In the genomic region with DNA sequence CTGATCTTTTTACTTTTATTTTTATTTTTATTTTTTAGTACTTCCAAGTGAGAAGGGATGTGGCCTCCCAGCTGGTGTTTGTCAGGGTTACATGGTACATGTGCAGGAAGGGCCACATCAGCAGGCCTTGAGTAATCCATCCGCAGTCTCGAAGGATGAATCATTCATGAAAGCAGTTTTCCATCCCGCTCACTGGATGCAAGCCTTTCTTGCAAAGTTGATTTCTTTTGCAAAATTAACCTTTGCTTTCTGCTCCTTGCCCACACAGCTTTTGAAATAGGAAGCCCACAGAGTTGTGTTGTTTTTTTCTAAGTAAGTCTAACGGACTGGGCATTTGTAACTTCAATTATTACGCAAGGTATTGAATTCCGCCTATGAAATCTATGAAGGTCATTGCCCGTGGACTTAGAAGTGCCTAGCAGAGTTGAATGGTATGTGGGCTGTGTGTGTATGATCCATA, we compare ENCODE assay signal across 1 cellular context.
A peak's percentile ranks its signal among the peaks of the same experiment; 100 is the strongest.
TF ChIP-seq lines count a peak whose summit lies in the region.

No MANE protein-coding gene starts in this region.

TF ChIP-seq in IMR-90, 13 proteins besides CTCF, POLR2A, EP300 and RAD21:
- peak; percentile 90 for TF ChIP-seq FOS (IDR thresholded peaks at IDR 0.05; ENCODE audit: low read depth, low read length)
- TF ChIP-seq SMC3 (IDR thresholded peaks at IDR 0.05; ENCODE audit: low read depth, low read length): peak; percentile 32; the same call in 1 of the 2 replicates
- 0 out of 2 replicates have a peak, but pooled peaks have one; percentile 56 for TF ChIP-seq CHD1 (IDR thresholded peaks at IDR 0.05; ENCODE audit: low read depth, low read length)
- peak; percentile 82 for TF ChIP-seq RCOR1 (IDR thresholded peaks at IDR 0.05; ENCODE audit: insufficient replicate concordance, low read length)
- no peak for TF ChIP-seq MAZ (IDR thresholded peaks at IDR 0.05; ENCODE audit: borderline replicate concordance, low read depth, low read length)
- TF ChIP-seq, protein P1, sequence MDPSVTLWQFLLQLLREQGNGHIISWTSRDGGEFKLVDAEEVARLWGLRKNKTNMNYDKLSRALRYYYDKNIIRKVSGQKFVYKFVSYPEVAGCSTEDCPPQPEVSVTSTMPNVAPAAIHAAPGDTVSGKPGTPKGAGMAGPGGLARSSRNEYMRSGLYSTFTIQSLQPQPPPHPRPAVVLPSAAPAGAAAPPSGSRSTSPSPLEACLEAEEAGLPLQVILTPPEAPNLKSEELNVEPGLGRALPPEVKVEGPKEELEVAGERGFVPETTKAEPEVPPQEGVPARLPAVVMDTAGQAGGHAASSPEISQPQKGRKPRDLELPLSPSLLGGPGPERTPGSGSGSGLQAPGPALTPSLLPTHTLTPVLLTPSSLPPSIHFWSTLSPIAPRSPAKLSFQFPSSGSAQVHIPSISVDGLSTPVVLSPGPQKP (IDR thresholded peaks at IDR 0.05; ENCODE audit: borderline replicate concordance, low read depth, low read length): no peak
- peak; percentile 45; the same call in 1 of the 2 replicates for TF ChIP-seq MAFK (IDR thresholded peaks at IDR 0.05; ENCODE audit: low read depth, low read length)
- peak; percentile 83 for TF ChIP-seq MXI1 (IDR thresholded peaks at IDR 0.05; ENCODE audit: borderline replicate concordance, low read depth, low read length)
- peak; percentile 88 for TF ChIP-seq BHLHE40 (IDR thresholded peaks at IDR 0.05; ENCODE audit: low read depth, low read length)
- TF ChIP-seq RFX5 (IDR thresholded peaks at IDR 0.05; ENCODE audit: low read depth, low read length): no peak
- TF ChIP-seq CEBPB (IDR thresholded peaks at IDR 0.05; ENCODE audit: low read depth, low read length): peak; percentile 90
- TF ChIP-seq, protein P2, sequence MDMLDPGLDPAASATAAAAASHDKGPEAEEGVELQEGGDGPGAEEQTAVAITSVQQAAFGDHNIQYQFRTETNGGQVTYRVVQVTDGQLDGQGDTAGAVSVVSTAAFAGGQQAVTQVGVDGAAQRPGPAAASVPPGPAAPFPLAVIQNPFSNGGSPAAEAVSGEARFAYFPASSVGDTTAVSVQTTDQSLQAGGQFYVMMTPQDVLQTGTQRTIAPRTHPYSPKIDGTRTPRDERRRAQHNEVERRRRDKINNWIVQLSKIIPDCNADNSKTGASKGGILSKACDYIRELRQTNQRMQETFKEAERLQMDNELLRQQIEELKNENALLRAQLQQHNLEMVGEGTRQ (IDR thresholded peaks at IDR 0.05; ENCODE audit: low read depth, low read length): peak; percentile 20; the same call in 1 of the 2 replicates
- TF ChIP-seq NFE2L2 (IDR thresholded peaks at IDR 0.05; ENCODE audit: low read depth, low read length): 0 out of 2 replicates have a peak, but pooled peaks have one; percentile 6
